8 cellular contexts compared by ENCODE assay signal in the genomic region with DNA sequence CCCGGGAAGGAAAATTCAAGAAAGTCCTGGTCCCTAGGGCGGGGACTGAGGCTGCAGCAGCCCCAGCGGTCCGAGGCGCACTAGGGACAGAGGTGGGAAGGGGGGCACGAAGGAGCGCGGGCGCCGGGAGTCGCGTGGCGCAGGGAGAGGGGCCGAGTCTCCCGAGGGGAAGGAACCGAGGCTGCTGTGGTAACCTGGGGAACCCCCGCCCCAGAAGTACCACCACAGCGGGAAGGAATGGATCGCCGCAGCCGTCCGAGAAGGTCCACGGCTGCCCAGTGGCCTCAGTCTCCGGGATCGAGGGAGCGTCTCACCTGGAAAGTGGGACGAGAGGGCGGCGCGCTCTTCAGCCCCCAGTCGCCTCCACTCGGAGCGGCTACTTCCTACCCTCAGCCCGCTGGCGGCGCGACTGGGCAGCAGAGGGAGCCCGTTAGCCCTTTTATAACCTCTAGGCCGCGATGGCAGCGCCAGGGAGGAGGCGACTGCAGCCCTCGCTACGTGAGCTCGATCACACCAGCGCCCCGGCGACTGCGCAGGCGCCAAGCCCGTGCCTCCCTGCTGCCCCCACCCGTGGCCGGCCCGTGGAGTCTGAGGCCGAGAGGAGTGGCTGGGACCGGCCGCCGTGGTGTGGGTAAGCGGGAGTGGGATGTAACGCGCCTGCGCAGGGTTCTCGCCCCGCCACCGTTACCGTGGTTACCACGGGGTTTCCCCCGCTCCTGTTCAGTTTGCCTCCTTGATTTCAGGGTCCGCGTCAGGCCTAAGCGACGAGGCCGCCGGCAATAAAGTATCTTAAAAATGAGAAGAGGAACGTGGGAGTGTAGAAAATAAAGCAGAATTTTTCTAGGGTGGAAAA. TPM values are rescaled to one million over a fixed set of nuclear protein-coding genes. Genes with fewer than 3 reads are reported as not detected.
DNase-seq lines count a peak whose midpoint lies in the region; TF ChIP-seq lines count a peak whose summit lies in the region.

A gene (minus strand): TSS at position 415 of the 853 bp plus-strand sequence. CDS start 21,983 bp downstream, outside the sequence.

- peak; percentile 100 for DNase-seq in GM06990 (ENCODE audit: extremely low read depth, insufficient read length)
- DNase-seq in HFF-Myc (ENCODE audit: extremely low read depth, low read depth), result peak; percentile 72
- DNase-seq in MV-4-11 (lab: John Stamatoyannopoulos, UW), result peak; percentile 97
- peak; percentile 95 for DNase-seq in SK-MEL-5 (ENCODE audit: low read depth, low spot score)
- DNase-seq in activated naive CD4-positive, alpha-beta T cell treated with Interleukin-2 at 50 U/mL for 16 hours, result peak; percentile 99
- peak; percentile 94 for DNase-seq in foreskin melanocyte
- DNase-seq in non-pigmented ciliary epithelial cell (ENCODE audit: low read depth), result peak; percentile 81
- DNase-seq in superior temporal gyrus (ENCODE audit: extremely low spot score), result peak; percentile 97

- peak within 1 kb of the TSS; percentile 92 for H3K4me3 ChIP-seq in GM06990 (replicated peaks; ENCODE audit: low read depth, low read length)
- H3K4me3 ChIP-seq in HFF-Myc (replicated peaks; ENCODE audit: low read depth, low read length), result peak within 1 kb of the TSS; percentile 99

- peaks cover 1% of the 10 kb centered on the region for H3K36me3 ChIP-seq in GM06990 (ENCODE audit: control insufficient read depth, insufficient read depth, low read length)

- H3K27me3 ChIP-seq in GM06990 (replicated peaks; ENCODE audit: control insufficient read depth, insufficient read depth, low read length), result no peaks in the 10 kb centered on the region

- TF ChIP-seq CTCF in GM06990 (IDR thresholded peaks at IDR 0.05; ENCODE audit: insufficient read depth, low read length, poor library complexity, severe bottlenecking) (peak; percentile 89), HFF-Myc (IDR thresholded peaks at IDR 0.05; ENCODE audit: low read depth, low read length, missing control alignments) (peak; percentile 65)

- in situ Hi-C loops in SK-MEL-5 (cut with HindIII; ENCODE audit: low pct_unique_long_range_greater_than_20kb, low sequenced_read_pairs), result no loop called here

RNA-seq across cellular contexts. Expression of the gene that starts here (rescaled TPM):
- total RNA-seq in SK-MEL-5 (2014; rRNA removed; shearing (Covaris generic)), result 148 and 157 TPM in 2 replicates
- polyA plus RNA-seq in SK-MEL-5 (2015; cell fraction: cytosol; rRNA removed), result 54.4 and 68.1 TPM in 2 replicates
- polyA plus RNA-seq in SK-MEL-5 (2015; cell fraction: nucleus; rRNA removed), result 22.7 and 26.9 TPM in 2 replicates

Comparison
In these comparisons a context has a peak if more than half of its experiments do, and no peak if none do; other contexts are left out.
1. Peak in every context shown above with its lines: DNase-seq and H3K4me3 ChIP-seq.